Comparison of ENCODE assay signal across 11 cellular contexts in genomic region chr2:215833531-215834162, GRCh38.
DNase-seq lines count a peak whose midpoint lies in the region; ATAC-seq and TF ChIP-seq lines count a peak whose summit lies in the region.
"Had no signal": no experiment of that assay in that cellular context is flagged by ENCODE, and none has a peak within 500 bp of the region (broad histone marks: within the 10 kb centered on the region; RNA-seq: fewer than 3 reads in every experiment).

No MANE protein-coding gene starts in this region.

- H3K4me2 ChIP-seq in GM23338 (no peak overlapping the region), mammary epithelial cell (ENCODE audit: insufficient read depth, low read depth, low read length) (peak overlapping the region; percentile 40)

- H3K36me3 ChIP-seq in GM23338 (ENCODE audit: insufficient read depth): no peaks in the 10 kb centered on the region
- no peaks in the 10 kb centered on the region for H3K36me3 ChIP-seq in mammary epithelial cell (ENCODE audit: insufficient read depth, low read length)

- no peak overlapping the region for H3K4me3 Mint-ChIP-seq in GM23338
- no peak overlapping the region for H3K4me3 Mint-ChIP-seq in nephron
- H3K4me3 Mint-ChIP-seq: activated naive CD8-positive, alpha-beta T cell treated with anti-CD3 and anti-CD28 coated beads, Interleukin-2, amount 10 ng/mL, durations not matched to agents 7 days and 5 days; HFFc6; stimulated activated naive CD8-positive, alpha-beta T cell treated with anti-CD3 and anti-CD28 coated beads, Interleukin-15, Interleukin-2, amounts not matched to agents 100 ng/mL and 50 ng/mL, for 24 hours had no signal

- H3K9me3 ChIP-seq in mammary epithelial cell (replicated peaks; ENCODE audit: insufficient read depth, low read length): no peaks in the 10 kb centered on the region

- H3K27me3 ChIP-seq in GM23338 (ENCODE audit: insufficient read depth): no peaks in the 10 kb centered on the region
- H3K27me3 ChIP-seq in mammary epithelial cell (ENCODE audit: insufficient read depth, low read length): no peaks in the 10 kb centered on the region

- peaks cover 9% of the 10 kb centered on the region for H3K4me1 Mint-ChIP-seq in GM23338
- H3K4me1 Mint-ChIP-seq in nephron: peaks cover 46% of the 10 kb centered on the region

- H3K9me3 Mint-ChIP-seq in GM23338 (no peaks in the 10 kb centered on the region), nephron (no peaks in the 10 kb centered on the region)
- H3K9me3 Mint-ChIP-seq: HFFc6; stimulated activated naive CD8-positive, alpha-beta T cell treated with anti-CD3 and anti-CD28 coated beads, Interleukin-15, Interleukin-2, amounts not matched to agents 100 ng/mL and 50 ng/mL, for 24 hours had no signal

- dilution Hi-C loops in mammary epithelial cell (cut with HindIII; ENCODE audit: low sequenced_read_pairs): loop anchor here (5.0 kb wide), 1 partner anchor 64 kb away; no protein-coding TSS in a partner anchor

- BruUV-seq in mammary epithelial cell (replicated peaks; lab: Mats Ljungman, UMichigan): no TSS peak

- H3K27ac ChIP-seq in GM23338 (ENCODE audit: low read depth): no peak overlapping the region
- H3K27ac ChIP-seq in mammary epithelial cell (ENCODE audit: insufficient read depth, low read depth, low read length): no peak overlapping the region

- TF ChIP-seq CTCF in GM23338 (conservative IDR thresholded peaks at IDR 0.05; ENCODE audit: low read depth in 2 of 2) (no peak), mammary epithelial cell (conservative IDR thresholded peaks at IDR 0.05 in 1 of 2, IDR thresholded peaks at IDR 0.05 in 1 of 2; ENCODE audit: extremely low read depth in 1 of 2, insufficient read depth in 1 of 2, low read depth in 1 of 2, low read length in 2 of 2) (no peak), nephron (IDR thresholded peaks at IDR 0.05; ENCODE audit: unreplicated experiment in 3 of 3) (no peak)

- peak overlapping the region; percentile 70; the same call in 1 of the 2 replicates for H2AFZ ChIP-seq in GM23338
- H2AFZ ChIP-seq in mammary epithelial cell (ENCODE audit: low read depth, low read length): peak overlapping the region; percentile 40

- 57% methylated on average over 5 of the region's 5 CpGs for WGBS in mammary epithelial cell (ENCODE audit: low coverage, missing lambda C conversion rate)

- H3K9me2 ChIP-seq in GM23338 (ENCODE audit: insufficient read depth): no peaks in the 10 kb centered on the region

- H3K27ac Mint-ChIP-seq in GM23338 (peak overlapping the region; percentile 12; the same call in 1 of the 2 replicates), nephron (peak overlapping the region; percentile 44 to 56 (median 48))
- H3K27ac Mint-ChIP-seq: activated naive CD8-positive, alpha-beta T cell treated with anti-CD3 and anti-CD28 coated beads, Interleukin-2, amount 10 ng/mL, durations not matched to agents 7 days and 5 days; HFFc6; stimulated activated naive CD8-positive, alpha-beta T cell treated with anti-CD3 and anti-CD28 coated beads, Interleukin-15, Interleukin-2, amounts not matched to agents 100 ng/mL and 50 ng/mL, for 24 hours had no signal

- intact Hi-C loops in mammary epithelial cell (cut with micrococcal nuclease): loop anchor here (5.0 to 10.0 kb wide), 2 partner anchors 69 to 229 kb away; no protein-coding TSS in a partner anchor

- CTCF ChIA-PET in mammary epithelial cell (lab: Charles Lee; ENCODE audit: low non-redundant PET): no interaction called here

- H3K36me3 Mint-ChIP-seq in GM23338 (ENCODE audit: low read depth): no peaks in the 10 kb centered on the region
- H3K36me3 Mint-ChIP-seq in nephron (ENCODE audit: low read depth): no peaks in the 10 kb centered on the region
- H3K36me3 Mint-ChIP-seq: activated naive CD8-positive, alpha-beta T cell treated with anti-CD3 and anti-CD28 coated beads, Interleukin-2, amount 10 ng/mL, durations not matched to agents 7 days and 5 days had no signal

- DNase-seq in GM23338 (ENCODE audit: low spot score): peak; percentile 40
- DNase-seq in NCI-H2107 (lab: John Stamatoyannopoulos, UW): peak; percentile 16
- DNase-seq in mammary epithelial cell: peak; percentile 71
- no peak for DNase-seq in activated CD4-positive, alpha-beta T cell treated with anti-CD3 and anti-CD28 coated beads, Interleukin-2, amount 50 U/mL, for 48 hours
- DNase-seq in DMS79 treated with DMSO at 0.1 percent for 48 hours (lab: John Stamatoyannopoulos, UW): no peak
- no peak for DNase-seq in DMS79 (lab: John Stamatoyannopoulos, UW)
- DNase-seq in midbrain (lab: John Stamatoyannopoulos, UW): no peak
- DNase-seq: activated naive CD8-positive, alpha-beta T cell treated with anti-CD3 and anti-CD28 coated beads, Interleukin-2, amount 10 ng/mL, durations not matched to agents 7 days and 5 days; HFFc6 had no signal

- in situ Hi-C loops in mammary epithelial cell (cut with MboI; ENCODE audit: low sequenced_read_pairs in 2 of 2): no loop called here

- no peak overlapping the region for H3K4me3 ChIP-seq in GM23338
- H3K4me3 ChIP-seq in mammary epithelial cell (replicated peaks in 1 of 3; ENCODE audit: insufficient read depth in 1 of 3, low read depth in 2 of 3, low read length in 3 of 3): no peak overlapping the region

- no peaks in the 10 kb centered on the region for H3K79me2 ChIP-seq in GM23338 (replicated peaks; ENCODE audit: insufficient read depth)
- no peaks in the 10 kb centered on the region for H3K79me2 ChIP-seq in mammary epithelial cell (ENCODE audit: insufficient read depth, low read length)

- no peaks in the 10 kb centered on the region for H3K4me1 ChIP-seq in GM23338 (ENCODE audit: insufficient read depth)
- H3K4me1 ChIP-seq in mammary epithelial cell (ENCODE audit: insufficient read depth, low read length): peaks cover 20% of the 10 kb centered on the region

- H3K27me3 Mint-ChIP-seq in GM23338 (ENCODE audit: insufficient read depth, low read depth, poor library complexity) (peaks cover 2% of the 10 kb centered on the region), nephron (ENCODE audit: low read depth) (no peaks in the 10 kb centered on the region)

- H4K20me1 ChIP-seq in GM23338 (replicated peaks; ENCODE audit: insufficient read depth) (no peaks in the 10 kb centered on the region), mammary epithelial cell (ENCODE audit: insufficient read depth, low read length) (no peaks in the 10 kb centered on the region)

- H3K9ac ChIP-seq in mammary epithelial cell (ENCODE audit: insufficient read depth, low read length): no peak overlapping the region

- H3F3A ChIP-seq in GM23338 (replicated peaks; ENCODE audit: low read depth): no peaks in the 10 kb centered on the region

- peak; percentile 44; the same call in 2 of the 3 replicates for ATAC-seq in GM23338

TF ChIP-seq in GM23338, 12 proteins besides CTCF, POLR2A, EP300 and RAD21 (continues in another document):
- TF ChIP-seq STAT1 (IDR thresholded peaks at IDR 0.05; ENCODE audit: unreplicated experiment) (no peak), EZH2 (IDR thresholded peaks at IDR 0.05; ENCODE audit: low read depth, unreplicated experiment) (no peak), POLR2AphosphoS5 (IDR thresholded peaks at IDR 0.05; ENCODE audit: low read depth) (no peak), NANOG (IDR thresholded peaks at IDR 0.05; ENCODE audit: borderline replicate concordance) (no peak), EZH2phosphoT487 (IDR thresholded peaks at IDR 0.05; ENCODE audit: unreplicated experiment) (no peak), ZNF331 (CRISPR knock-in tag; IDR thresholded peaks at IDR 0.05; ENCODE audit: low read depth) (no peak), REST (IDR thresholded peaks at IDR 0.05; ENCODE audit: unreplicated experiment) (no peak)

Comparison
In these comparisons a context has a peak if more than half of its experiments do, and no peak if none do; other contexts are left out.
1. DNase-seq: peak in GM23338 (single experiment), NCI-H2107 (single experiment) and mammary epithelial cell (single experiment); none in activated CD4-positive, alpha-beta T cell treated with anti-CD3 and anti-CD28 coated beads, Interleukin-2, amount 50 U/mL, for 48 hours (0 of 2), DMS79 treated with DMSO at 0.1 percent for 48 hours (single experiment), DMS79 (single experiment) and midbrain (single experiment).